In genomic region chr7:631966-632830, GRCh38 we compare ENCODE assay signal across 22 cellular contexts.
A peak's percentile ranks its signal among the peaks of the same experiment; 100 is the strongest.
DNase-seq lines count a peak whose midpoint lies in the region; ATAC-seq and TF ChIP-seq lines count a peak whose summit lies in the region.
"Had no signal": no experiment of that assay in that cellular context is flagged by ENCODE, and none has a peak within 500 bp of the region (broad histone marks: within the 10 kb centered on the region; RNA-seq: fewer than 3 reads in every experiment).

No MANE protein-coding gene starts in this region.

- H3K4me1 Mint-ChIP-seq in endodermal cell, result no peaks in the 10 kb centered on the region
- H3K4me1 Mint-ChIP-seq: B cell had no signal

- no peaks in the 10 kb centered on the region for H3K27me3 ChIP-seq in endodermal cell (ENCODE audit: control insufficient read depth, insufficient read depth, low read length, poor library complexity, severe bottlenecking)
- H3K27me3 ChIP-seq in osteoblast (ENCODE audit: insufficient read depth, low read length), result no peaks in the 10 kb centered on the region
- H3K27me3 ChIP-seq in SK-N-SH (ENCODE audit: insufficient read depth), result no peaks in the 10 kb centered on the region

- ATAC-seq in left colon, result no peak
- ATAC-seq: HepG2 had no signal

- H2AFZ ChIP-seq in osteoblast (ENCODE audit: low read length) (no peak overlapping the region), SK-N-SH (ENCODE audit: low read depth) (no peak overlapping the region)

- 93 to 95% methylated on average over 24 to 39 of the region's 39 CpGs for WGBS in endodermal cell (ENCODE audit: insufficient coverage in 1 of 2, insufficient read length in 1 of 2), 2 experiments
- 92% methylated on average over 39 of the region's 39 CpGs for whole genome bisulfite sequencing in SK-N-SH (ENCODE audit: low lambda C conversion rate)

- no peak overlapping the region for H3K9ac ChIP-seq in endodermal cell (ENCODE audit: extremely low read depth, low read length, poor library complexity, severe bottlenecking)
- no peak overlapping the region for H3K9ac ChIP-seq in SK-N-SH

- H3K27ac Mint-ChIP-seq in endodermal cell, result no peak overlapping the region
- H3K27ac Mint-ChIP-seq: B cell had no signal

- H3K9me2 ChIP-seq in SK-N-SH, result no peaks in the 10 kb centered on the region

- H3K27me3 Mint-ChIP-seq in endodermal cell (ENCODE audit: insufficient read depth), result no peaks in the 10 kb centered on the region
- H3K27me3 Mint-ChIP-seq: B cell; CD8-positive, alpha-beta memory T cell had no signal

- no peak for TF ChIP-seq CTCF in endodermal cell (conservative IDR thresholded peaks at IDR 0.05)
- no peak for TF ChIP-seq CTCF in osteoblast (IDR thresholded peaks at IDR 0.05; ENCODE audit: extremely low read depth, low read depth, low read length)
- TF ChIP-seq CTCF in SK-N-SH (IDR thresholded peaks at IDR 0.05), result no peak

- CTCF ChIA-PET in SK-N-SH (lab: Yijun Ruan, JAX), result interaction anchor here (0.8 kb wide), 1 partner anchor 14 kb away, joined by 4 read pairs; no protein-coding TSS in a partner anchor

- H3K9me3 ChIP-seq in endodermal cell (ENCODE audit: control insufficient read depth, low read length) (no peaks in the 10 kb centered on the region), osteoblast (ENCODE audit: low read depth, low read length) (no peaks in the 10 kb centered on the region), SK-N-SH (no peaks in the 10 kb centered on the region)

- H3K27ac ChIP-seq in endodermal cell (ENCODE audit: low read depth, low read length) (peak overlapping the region; percentile 38), osteoblast (ENCODE audit: low read depth, low read length) (no peak overlapping the region), SK-N-SH (ENCODE audit: low read depth in 2 of 2, low read length in 1 of 2) (no peak overlapping the region)
- H3K27ac ChIP-seq: 22Rv1, C4-2B had no signal

- no peaks in the 10 kb centered on the region for H3K36me3 ChIP-seq in endodermal cell (ENCODE audit: control insufficient read depth, insufficient read depth, low read length)
- no peaks in the 10 kb centered on the region for H3K36me3 ChIP-seq in osteoblast (ENCODE audit: insufficient read depth, low read length)
- no peaks in the 10 kb centered on the region for H3K36me3 ChIP-seq in SK-N-SH (replicated peaks in 1 of 2; ENCODE audit: control insufficient read depth in 1 of 2, insufficient read depth in 2 of 2, low read length in 1 of 2)

- peaks cover 10% of the 10 kb centered on the region for H3K36me3 Mint-ChIP-seq in endodermal cell (ENCODE audit: low read depth)
- H3K36me3 Mint-ChIP-seq: CD8-positive, alpha-beta memory T cell had no signal

- H3K4me2 ChIP-seq in osteoblast (ENCODE audit: insufficient read depth, low read length) (no peak overlapping the region), SK-N-SH (no peak overlapping the region)

- intact Hi-C loops in left colon (cut with DNase I, micrococcal nuclease), result no loop called here

- H3K4me1 ChIP-seq in endodermal cell (ENCODE audit: control insufficient read depth, insufficient read depth, low read length) (no peaks in the 10 kb centered on the region), osteoblast (ENCODE audit: insufficient read depth, low read length) (no peaks in the 10 kb centered on the region), SK-N-SH (ENCODE audit: control insufficient read depth in 1 of 2, insufficient read depth in 2 of 2, low read depth in 1 of 2, low read length in 1 of 2) (peaks cover 0 to 6% of the 10 kb centered on the region in 2 experiments; a peak in 1 of 4 replicates)

- H4K20me1 ChIP-seq in osteoblast (ENCODE audit: insufficient read depth, low read length), result no peaks in the 10 kb centered on the region
- no peaks in the 10 kb centered on the region for H4K20me1 ChIP-seq in SK-N-SH (ENCODE audit: insufficient read depth)

- TF ChIP-seq EP300 in SK-N-SH (IDR thresholded peaks at IDR 0.05; ENCODE audit: borderline replicate concordance in 1 of 2, low read depth in 1 of 2, low read length in 1 of 2), result no peak

- TF ChIP-seq RAD21 in SK-N-SH (IDR thresholded peaks at IDR 0.05; ENCODE audit: low read length), result no peak

- H3K9me3 Mint-ChIP-seq in endodermal cell, result peaks cover 8% of the 10 kb centered on the region
- H3K9me3 Mint-ChIP-seq: CD8-positive, alpha-beta memory T cell had no signal

- H3K4me3 Mint-ChIP-seq in endodermal cell, result no peak overlapping the region
- H3K4me3 Mint-ChIP-seq: B cell; CD8-positive, alpha-beta memory T cell had no signal

- H3K4me3 ChIP-seq in endodermal cell (ENCODE audit: low read length) (no peak overlapping the region), osteoblast (ENCODE audit: insufficient read depth, low read length) (no peak overlapping the region), SK-N-SH (ENCODE audit: low read depth in 2 of 2, low read length in 1 of 2) (no peak overlapping the region)

- H3K79me2 ChIP-seq in osteoblast (ENCODE audit: insufficient read depth, low read length) (no peaks in the 10 kb centered on the region), SK-N-SH (ENCODE audit: insufficient read depth) (no peaks in the 10 kb centered on the region)

- H3F3A ChIP-seq in SK-N-SH (replicated peaks; ENCODE audit: insufficient read depth), result no peaks in the 10 kb centered on the region

- POLR2A ChIA-PET in SK-N-SH (lab: Yijun Ruan, JAX), result interaction anchor here (0.7 kb wide), 1 partner anchor 98 kb away, joined by 4 read pairs; no protein-coding TSS in a partner anchor

- peak; percentile 15 for DNase-seq in activated CD4-positive, CD25-positive, alpha-beta regulatory T cell treated with anti-CD3 and anti-CD28 coated beads, Interleukin-2, amount 50 U/mL, for 72 hours
- no peak for DNase-seq in activated CD4-positive, CD25-positive, alpha-beta regulatory T cell (lab: John Stamatoyannopoulos, UW)
- DNase-seq in endodermal cell (no peak), osteoblast (ENCODE audit: insufficient read length, low spot score, missing footprints) (peak; percentile 73), NCI-H187 treated with DMSO at 0.1 percent for 48 hours (lab: John Stamatoyannopoulos, UW) (no peak), SK-N-SH (no peak), left colon (no peak)
- DNase-seq: CD8-positive, alpha-beta memory T cell; DMS79 treated with DMSO at 0.1 percent for 48 hours; GF-D8; Karpas-422; NCI-H1092; NCI-H1436; NCI-H1930; NCI-H446; NCI-H524 treated with DMSO at 0.1 percent for 48 hours; NCI-H774; SIG-M5 had no signal

TF ChIP-seq in SK-N-SH, 30 proteins besides CTCF, POLR2A, EP300 and RAD21 (continues in another document):
- TF ChIP-seq ZBTB33 (IDR thresholded peaks at IDR 0.05; ENCODE audit: borderline replicate concordance, low read depth) (no peak), GABPA (IDR thresholded peaks at IDR 0.05; ENCODE audit: low read depth) (no peak), USF2 (IDR thresholded peaks at IDR 0.05; ENCODE audit: borderline replicate concordance, low read depth, low read length) (no peak), CHD2 (IDR thresholded peaks at IDR 0.05; ENCODE audit: low read length, partially characterized antibody) (no peak), FOXM1 (IDR thresholded peaks at IDR 0.05; ENCODE audit: low read depth) (no peak), FOSL2 (IDR thresholded peaks at IDR 0.05; ENCODE audit: borderline replicate concordance, low read depth) (no peak), REST (IDR thresholded peaks at IDR 0.05; ENCODE audit: low read depth, low read length) (no peak), FOXJ3 (CRISPR knock-in tag; IDR thresholded peaks at IDR 0.05) (no peak), ELF1 (IDR thresholded peaks at IDR 0.05) (no peak)

Comparison
In these comparisons a context has a peak if more than half of its experiments do, and no peak if none do; other contexts are left out.
1. DNase-seq: peak in activated CD4-positive, CD25-positive, alpha-beta regulatory T cell treated with anti-CD3 and anti-CD28 coated beads, Interleukin-2, amount 50 U/mL, for 72 hours (single experiment) and osteoblast (single experiment); none in activated CD4-positive, CD25-positive, alpha-beta regulatory T cell (0 of 4), endodermal cell (single experiment), NCI-H187 treated with DMSO at 0.1 percent for 48 hours (single experiment), SK-N-SH (single experiment) and left colon (0 of 2).